In the genomic region with DNA sequence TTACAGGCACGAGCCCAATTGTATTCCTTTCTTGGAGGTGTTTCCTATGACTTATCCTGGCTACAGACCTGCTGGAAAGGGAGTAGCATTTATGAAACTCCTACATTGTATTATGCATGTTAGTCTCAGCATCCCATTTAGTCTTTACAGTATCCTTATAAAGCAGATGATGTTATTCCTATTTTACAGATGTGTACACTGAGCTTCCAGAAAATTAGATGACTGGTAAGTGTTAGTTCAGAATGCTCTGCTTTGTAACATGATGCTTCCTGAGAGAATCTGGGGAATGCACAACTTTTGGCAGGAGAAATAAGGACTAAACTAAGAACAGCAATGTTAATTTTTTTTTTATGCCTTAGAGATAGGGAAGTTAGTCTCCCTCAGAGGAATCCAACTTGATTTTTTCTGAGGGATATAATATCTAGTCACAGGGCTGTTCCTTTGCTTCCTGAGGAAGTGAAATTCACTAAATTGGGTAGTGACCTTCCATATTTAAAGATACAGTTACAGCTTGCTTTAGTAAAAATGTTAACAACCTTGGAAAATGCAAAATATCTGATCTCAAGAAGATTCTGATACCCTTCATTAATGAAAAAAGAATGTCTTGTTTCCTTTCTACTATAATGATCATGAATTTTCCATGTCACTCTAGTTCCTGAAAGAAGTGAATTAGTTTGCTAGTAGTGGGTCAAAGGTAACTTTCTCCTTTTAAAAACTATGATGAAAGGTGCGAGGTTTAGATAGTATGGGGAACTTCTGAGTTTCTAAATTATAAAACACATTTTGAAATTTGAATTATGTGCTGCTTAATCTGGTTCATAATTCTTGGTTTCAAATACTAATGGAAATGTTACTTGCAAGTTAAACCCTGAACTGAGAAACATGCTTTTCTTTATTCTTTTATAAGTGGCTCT, we compare ENCODE assay signal across 14 cellular contexts.
DNase-seq lines count a peak whose midpoint lies in the region; ATAC-seq and TF ChIP-seq lines count a peak whose summit lies in the region.
"Had no signal": no experiment of that assay in that cellular context is flagged by ENCODE, and none has a peak within 500 bp of the region (broad histone marks: within the 10 kb centered on the region; RNA-seq: fewer than 3 reads in every experiment).

No MANE protein-coding gene starts in this region.

- intact Hi-C loops in esophagus muscularis mucosa (cut with DNase I) = loop anchor here (10.0 kb wide), 1 partner anchor 137 kb away; no protein-coding TSS in a partner anchor

- 54% methylated on average over 2 of the region's 2 CpGs for WGBS in esophagus muscularis mucosa

- H3K4me1 ChIP-seq in esophagus muscularis mucosa = peaks cover 26 to 82% (median 63%) of the 10 kb centered on the region in 4 donors
- H3K4me1 ChIP-seq in neutrophil (ENCODE audit: control insufficient read depth in 1 of 2, insufficient read depth in 1 of 2, low read depth in 1 of 2, low read length in 1 of 2) = peaks cover 6 to 24% of the 10 kb centered on the region in 2 experiments
- H3K4me1 ChIP-seq: BLaER1, HAP-1 had no signal

- ATAC-seq in GM18517 (IDR thresholded peaks at IDR 0.05; ENCODE audit: unreplicated experiment) = no peak

- no peaks in the 10 kb centered on the region for H3K9me3 ChIP-seq in esophagus muscularis mucosa
- H3K9me3 ChIP-seq in neutrophil = no peaks in the 10 kb centered on the region
- H3K9me3 ChIP-seq: BLaER1, HAP-1 had no signal

- TF ChIP-seq POLR2A in esophagus muscularis mucosa (IDR thresholded peaks at IDR 0.05; ENCODE audit: low read depth) = no peak

- H3K27me3 ChIP-seq in esophagus muscularis mucosa = no peaks in the 10 kb centered on the region
- no peaks in the 10 kb centered on the region for H3K27me3 ChIP-seq in neutrophil
- H3K27me3 ChIP-seq: BLaER1, brain microvascular endothelial cell had no signal

- no peak overlapping the region for H3K4me3 ChIP-seq in esophagus muscularis mucosa
- H3K4me3 ChIP-seq in neutrophil (ENCODE audit: low read depth in 1 of 2, low read length in 1 of 2) = no peak overlapping the region
- H3K4me3 ChIP-seq: BLaER1, HAP-1, PC-9 had no signal

- DNase-seq in CD1c-positive myeloid dendritic cell (ENCODE audit: extremely low spot score) (peak; percentile 82), NCI-H69 (lab: John Stamatoyannopoulos, UW) (peak; percentile 30), esophagus muscularis mucosa (ENCODE audit: extremely low spot score) (no peak), D341Med (ENCODE audit: low spot score) (no peak)
- DNase-seq in activated CD4-positive, alpha-beta T cell treated with anti-CD3 and anti-CD28 coated beads, Interleukin-2, amount 50 U/mL, for 1 hour = no peak
- no peak for DNase-seq in activated naive CD4-positive, alpha-beta T cell treated with anti-CD3 and anti-CD28 coated beads, Interleukin-2, amount 50 U/mL, for 16 hours
- DNase-seq: activated CD4-positive, alpha-beta memory T cell treated with anti-CD3 and anti-CD28 coated beads, Interleukin-2, amount 10 ng/mL, durations not matched to agents 7 days and 5 days; brain microvascular endothelial cell; PC-9; stimulated activated CD4-positive, alpha-beta T cell treated with anti-CD3 and anti-CD28 coated beads, Interleukin-1b, Interleukin-23, amount 100 ng/mL, for 48 hours had no signal

- TF ChIP-seq EP300 in esophagus muscularis mucosa (IDR thresholded peaks at IDR 0.05) = no peak

- peak overlapping the region; percentile 45 to 77 (median 57) for H3K27ac ChIP-seq in esophagus muscularis mucosa (replicated peaks in 1 of 4)
- peak overlapping the region; percentile 41 for H3K27ac ChIP-seq in neutrophil
- H3K27ac ChIP-seq: BLaER1, brain microvascular endothelial cell, PC-9 had no signal

- no peak for TF ChIP-seq CTCF in esophagus muscularis mucosa (IDR thresholded peaks at IDR 0.05)
- no peak for TF ChIP-seq CTCF in neutrophil (IDR thresholded peaks at IDR 0.05)

- H3K36me3 ChIP-seq in esophagus muscularis mucosa (no peaks in the 10 kb centered on the region), neutrophil (no peaks in the 10 kb centered on the region)
- H3K36me3 ChIP-seq: BLaER1, brain microvascular endothelial cell, HAP-1 had no signal

Comparison
In these comparisons a context has a peak if more than half of its experiments do, and no peak if none do; other contexts are left out.
1. DNase-seq: peak in CD1c-positive myeloid dendritic cell (single experiment) and NCI-H69 (single experiment); none in esophagus muscularis mucosa (single experiment), activated CD4-positive, alpha-beta T cell treated with anti-CD3 and anti-CD28 coated beads, Interleukin-2, amount 50 U/mL, for 1 hour (single experiment), D341Med (single experiment) and activated naive CD4-positive, alpha-beta T cell treated with anti-CD3 and anti-CD28 coated beads, Interleukin-2, amount 50 U/mL, for 16 hours (single experiment).